ENCODE assay signal across 1 cellular context in the genomic region with DNA sequence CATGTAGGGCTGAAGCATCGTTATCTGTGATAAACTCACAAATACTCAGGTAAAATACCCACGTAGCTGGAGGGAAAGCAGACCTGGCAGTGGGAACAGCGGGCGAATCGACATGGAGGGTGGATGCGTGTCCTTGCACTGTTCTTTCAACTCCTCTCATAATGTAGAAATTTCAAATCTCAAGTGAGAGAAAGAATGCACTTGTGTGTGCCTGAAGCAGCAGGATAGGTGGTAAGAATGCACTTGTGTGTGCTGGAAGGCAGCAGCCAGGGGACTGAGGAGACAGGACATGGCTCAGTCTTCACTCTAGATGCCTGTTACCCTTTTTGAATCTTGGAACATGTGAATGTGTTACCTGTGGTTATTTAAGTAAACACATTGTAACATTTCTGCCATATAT.
TF ChIP-seq lines count a peak whose summit lies in the region.

No MANE protein-coding gene starts in this region.

TF ChIP-seq in GM23338, 12 proteins besides CTCF, POLR2A, EP300 and RAD21 (continued from another document):
- TF ChIP-seq ZNF462 (CRISPR knock-in tag; IDR thresholded peaks at IDR 0.05): no peak
- TF ChIP-seq ZNF114 (CRISPR knock-in tag; IDR thresholded peaks at IDR 0.05): no peak
- TF ChIP-seq STAT1 (IDR thresholded peaks at IDR 0.05; ENCODE audit: unreplicated experiment): no peak
- TF ChIP-seq CREB1 (CRISPR knock-in tag; IDR thresholded peaks at IDR 0.05; ENCODE audit: low read depth): no peak
- TF ChIP-seq EZH2 (IDR thresholded peaks at IDR 0.05; ENCODE audit: low read depth, unreplicated experiment): no peak
- no peak for TF ChIP-seq POLR2AphosphoS5 (IDR thresholded peaks at IDR 0.05; ENCODE audit: low read depth)
- TF ChIP-seq JUNB (IDR thresholded peaks at IDR 0.05; ENCODE audit: unreplicated experiment): no peak
- no peak for TF ChIP-seq REST (IDR thresholded peaks at IDR 0.05; ENCODE audit: unreplicated experiment)
- TF ChIP-seq ZNF331 (CRISPR knock-in tag; IDR thresholded peaks at IDR 0.05; ENCODE audit: low read depth): no peak
- TF ChIP-seq NANOG (IDR thresholded peaks at IDR 0.05; ENCODE audit: borderline replicate concordance): no peak
TF ChIP-seq in GM23338: peak in this region for 0.
